Comparison of ENCODE assay signal across 13 cellular contexts in the genomic region with DNA sequence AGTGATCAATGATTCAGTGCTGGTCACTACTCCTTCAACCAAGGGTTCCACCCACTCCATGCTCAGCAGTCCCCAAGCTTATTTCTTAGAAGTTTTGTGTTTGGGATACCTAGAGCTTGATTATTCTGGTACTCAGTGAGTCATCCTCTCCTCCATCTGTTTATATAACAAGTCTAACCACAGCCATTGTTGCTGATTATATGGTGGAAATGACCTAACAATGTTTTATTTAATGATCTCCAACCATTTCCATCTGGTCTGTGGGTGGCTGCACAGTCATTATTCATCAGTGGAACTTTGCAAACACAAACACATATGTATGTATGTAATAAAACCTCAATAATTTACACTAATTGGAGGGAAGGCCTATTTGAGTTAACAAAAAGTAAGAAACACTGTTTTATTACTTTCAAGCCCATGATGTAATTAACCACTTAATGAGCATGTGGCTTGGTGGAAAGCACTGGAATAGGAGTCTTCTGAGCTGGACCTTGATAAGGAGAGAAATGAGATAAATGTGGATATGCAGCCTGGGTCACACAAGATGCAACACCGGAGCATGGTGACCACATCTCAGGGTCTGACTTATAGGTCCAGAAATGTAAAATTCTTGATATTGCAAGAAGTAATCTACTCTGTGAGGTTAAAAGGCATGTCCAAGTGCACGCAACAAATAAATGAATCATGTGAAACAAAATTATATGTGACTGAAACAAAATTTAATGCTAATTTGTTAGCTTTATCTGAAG.
A peak's percentile ranks its signal among the peaks of the same experiment; 100 is the strongest.
DNase-seq lines count a peak whose midpoint lies in the region; ATAC-seq and TF ChIP-seq lines count a peak whose summit lies in the region.
"Had no signal": no experiment of that assay in that cellular context is flagged by ENCODE, and none has a peak within 500 bp of the region (broad histone marks: within the 10 kb centered on the region; RNA-seq: fewer than 3 reads in every experiment).

No MANE protein-coding gene starts in this region.

- H3K27me3 ChIP-seq in ACC112 (ENCODE audit: insufficient read depth, low read length) = no peaks in the 10 kb centered on the region
- peaks cover 5% of the 10 kb centered on the region; the same call in 1 of the 2 replicates for H3K27me3 ChIP-seq in GM23248 (replicated peaks; ENCODE audit: insufficient read depth)
- no peaks in the 10 kb centered on the region for H3K27me3 ChIP-seq in gastroesophageal sphincter
- no peaks in the 10 kb centered on the region for H3K27me3 ChIP-seq in CD8-positive, alpha-beta T cell (ENCODE audit: insufficient read depth, low read length)

- H3K4me1 ChIP-seq in ACC112 (ENCODE audit: control insufficient read depth, insufficient read depth, low read length, unreplicated experiment) (peaks cover 23% of the 10 kb centered on the region), GM23248 (ENCODE audit: insufficient read depth) (peaks cover 41% of the 10 kb centered on the region), gastroesophageal sphincter (peaks cover 6 to 31% (median 11%) of the 10 kb centered on the region in 3 donors)
- no peaks in the 10 kb centered on the region for H3K4me1 ChIP-seq in CD8-positive, alpha-beta T cell (ENCODE audit: insufficient read depth, low read length)

- no peaks in the 10 kb centered on the region for H3K79me2 ChIP-seq in ACC112 (ENCODE audit: control insufficient read depth, insufficient read depth, low read length, unreplicated experiment)
- H3K79me2 ChIP-seq in GM23248 (ENCODE audit: insufficient read depth) = no peaks in the 10 kb centered on the region

- peak overlapping the region; percentile 51 for H3K4me2 ChIP-seq in GM23248 (ENCODE audit: unreplicated experiment)

- ATAC-seq in gastroesophageal sphincter = no peak
- no peak for ATAC-seq in CD8-positive, alpha-beta T cell
- ATAC-seq: natural killer cell treated with Interleukin-12 subunit alpha and Interleukin-12 subunit beta and Interleukin-15 and Interleukin-18, amount 100 ng/mL, for 72 hours had no signal

- H2AFZ ChIP-seq in ACC112 (ENCODE audit: low read length, unreplicated experiment) (no peak overlapping the region), GM23248 (no peak overlapping the region)

- in situ Hi-C loops in GM23248 (cut with MboI) = loop anchor here (25.0 kb wide), 1 partner anchor 794 kb away; no protein-coding TSS in a partner anchor

- H3K27ac Mint-ChIP-seq in CD14-positive monocyte = no peak overlapping the region
- no peak overlapping the region for H3K27ac Mint-ChIP-seq in CD8-positive, alpha-beta T cell
- H3K27ac Mint-ChIP-seq: natural killer cell treated with Interleukin-12 subunit alpha and Interleukin-12 subunit beta and Interleukin-15 and Interleukin-18, amount 100 ng/mL, for 72 hours; stimulated activated naive CD8-positive, alpha-beta T cell treated with anti-CD3 and anti-CD28 coated beads, Interleukin-15, Interleukin-2, amounts not matched to agents 100 ng/mL and 50 ng/mL, for 24 hours had no signal

- H3K27ac ChIP-seq in ACC112 (ENCODE audit: low read depth, low read length) = peak overlapping the region; percentile 50
- H3K27ac ChIP-seq in GM23248 = peak overlapping the region; percentile 24; the same call in 1 of the 2 replicates
- H3K27ac ChIP-seq in RWPE1 = no peak overlapping the region
- H3K27ac ChIP-seq in gastroesophageal sphincter = no peak overlapping the region
- H3K27ac ChIP-seq in CD8-positive, alpha-beta T cell (ENCODE audit: low read depth, low read length) = no peak overlapping the region
- H3K27ac ChIP-seq: C4-2B had no signal

- CTCF ChIA-PET in RWPE1 (lab: Yijun Ruan, JAX) = interaction anchor here (0.9 to 1.4 kb wide), 3 partner anchors 10 to 211 kb away, joined by 3 to 4 read pairs (median 4); no protein-coding TSS in a partner anchor
- CTCF ChIA-PET in CD8-positive, alpha-beta T cell (lab: Charles Lee) = no interaction called here

- TF ChIP-seq EP300 in gastroesophageal sphincter (IDR thresholded peaks at IDR 0.05) = no peak

- H3K4me3 ChIP-seq in ACC112 (ENCODE audit: low read depth, low read length) = no peak overlapping the region; the same call in 1 of the 2 replicates
- H3K4me3 ChIP-seq in GM23248 = no peak overlapping the region
- H3K4me3 ChIP-seq in fibroblast of the aortic adventitia (ENCODE audit: low read depth, low read length) = no peak overlapping the region
- no peak overlapping the region for H3K4me3 ChIP-seq in gastroesophageal sphincter
- H3K4me3 ChIP-seq in CD8-positive, alpha-beta T cell (ENCODE audit: low read depth, low read length) = no peak overlapping the region

- peaks cover 8% of the 10 kb centered on the region for H3K4me1 Mint-ChIP-seq in CD14-positive monocyte
- H3K4me1 Mint-ChIP-seq in CD8-positive, alpha-beta T cell (ENCODE audit: low read depth) = no peaks in the 10 kb centered on the region

- no peak for TF ChIP-seq POLR2A in gastroesophageal sphincter (IDR thresholded peaks at IDR 0.05)

- no peaks in the 10 kb centered on the region for H3K36me3 Mint-ChIP-seq in CD14-positive monocyte
- no peaks in the 10 kb centered on the region for H3K36me3 Mint-ChIP-seq in CD8-positive, alpha-beta T cell
- H3K36me3 Mint-ChIP-seq: natural killer cell treated with Interleukin-12 subunit alpha and Interleukin-12 subunit beta and Interleukin-15 and Interleukin-18, amount 100 ng/mL, for 72 hours had no signal

- no peak overlapping the region for H3K9ac ChIP-seq in GM23248

- H3K4me3 Mint-ChIP-seq in CD14-positive monocyte = no peak overlapping the region
- no peak overlapping the region for H3K4me3 Mint-ChIP-seq in CD8-positive, alpha-beta T cell
- H3K4me3 Mint-ChIP-seq: natural killer cell treated with Interleukin-12 subunit alpha and Interleukin-12 subunit beta and Interleukin-15 and Interleukin-18, amount 100 ng/mL, for 72 hours; stimulated activated naive CD8-positive, alpha-beta T cell treated with anti-CD3 and anti-CD28 coated beads, Interleukin-15, Interleukin-2, amounts not matched to agents 100 ng/mL and 50 ng/mL, for 24 hours had no signal

- peaks cover 0 to 4% (median 0%) of the 10 kb centered on the region in 3 donors for H3K27me3 Mint-ChIP-seq in CD14-positive monocyte (ENCODE audit: low read depth in 3 of 3)
- H3K27me3 Mint-ChIP-seq in CD8-positive, alpha-beta T cell (ENCODE audit: low read depth) = no peaks in the 10 kb centered on the region
- H3K27me3 Mint-ChIP-seq: natural killer cell treated with Interleukin-12 subunit alpha and Interleukin-12 subunit beta and Interleukin-15 and Interleukin-18, amount 100 ng/mL, for 72 hours had no signal

- H3K9me3 Mint-ChIP-seq in CD14-positive monocyte = no peaks in the 10 kb centered on the region
- H3K9me3 Mint-ChIP-seq in CD8-positive, alpha-beta T cell = no peaks in the 10 kb centered on the region

- H3K36me3 ChIP-seq in ACC112 (ENCODE audit: insufficient read depth, low read length) = no peaks in the 10 kb centered on the region
- no peaks in the 10 kb centered on the region for H3K36me3 ChIP-seq in GM23248 (ENCODE audit: low read depth)
- no peaks in the 10 kb centered on the region for H3K36me3 ChIP-seq in gastroesophageal sphincter
- no peaks in the 10 kb centered on the region for H3K36me3 ChIP-seq in CD8-positive, alpha-beta T cell (ENCODE audit: insufficient read depth, low read length)

- H4K20me1 ChIP-seq in GM23248 (ENCODE audit: insufficient read depth) = no peaks in the 10 kb centered on the region

- intact Hi-C loops in CD14-positive monocyte (cut with micrococcal nuclease) = no loop called here
- intact Hi-C loops in CD8-positive, alpha-beta T cell (cut with DNase I, micrococcal nuclease) = no loop called here

- POLR2A ChIA-PET in RWPE1 (lab: Yijun Ruan, JAX; ENCODE audit: low non-redundant PET) = no interaction called here
- POLR2A ChIA-PET in CD8-positive, alpha-beta T cell (lab: Charles Lee) = no interaction called here

- WGBS in GM23248 (ENCODE audit: low coverage in 1 of 2, low lambda C conversion rate in 2 of 2, missing lambda C conversion rate in 2 of 2), 2 experiments = 57 to 58% methylated on average over 2 of the region's 2 CpGs
- WGBS in gastroesophageal sphincter (ENCODE audit: low coverage in 1 of 2), 2 donors = 95 to 100% methylated on average over 1 to 2 of the region's 2 CpGs

- peaks cover 48% of the 10 kb centered on the region for H3F3A ChIP-seq in GM23248 (ENCODE audit: insufficient read depth)

- TF ChIP-seq CTCF in RWPE1 (conservative IDR thresholded peaks at IDR 0.05; ENCODE audit: low read depth) (no peak), fibroblast of the aortic adventitia (IDR thresholded peaks at IDR 0.05; ENCODE audit: insufficient read depth, low read length) (no peak), gastroesophageal sphincter (IDR thresholded peaks at IDR 0.05) (no peak), CD14-positive monocyte (IDR thresholded peaks at IDR 0.05) (no peak)
- TF ChIP-seq CTCF in CD8-positive, alpha-beta T cell (IDR thresholded peaks at IDR 0.05) = no peak

- no peaks in the 10 kb centered on the region for H3K9me2 ChIP-seq in GM23248 (ENCODE audit: insufficient read depth)

- H3K9me3 ChIP-seq in GM23248 (ENCODE audit: low read depth) (no peaks in the 10 kb centered on the region), gastroesophageal sphincter (no peaks in the 10 kb centered on the region)
- H3K9me3 ChIP-seq in CD8-positive, alpha-beta T cell (ENCODE audit: low read length) = no peaks in the 10 kb centered on the region

- DNase-seq in GM23248 (peak; percentile 92), RWPE1 (ENCODE audit: low spot score) (peak; percentile 44), fibroblast of the aortic adventitia (ENCODE audit: low read depth) (peak; percentile 92), CD14-positive monocyte (ENCODE audit: low spot score) (no peak)
- DNase-seq in CD8-positive, alpha-beta T cell = no peak
- no peak for DNase-seq in central memory CD4-positive, alpha-beta T cell
- DNase-seq: activated T-cell treated with anti-CD3 and anti-CD28 coated beads, Interleukin-2, amount 50 U/mL, for 48 hours; Kasumi-1 had no signal

Comparison
In these comparisons a context has a peak if more than half of its experiments do, and no peak if none do; other contexts are left out.
1. H3K27ac ChIP-seq: peak in ACC112 (single experiment) and GM23248 (single experiment); none in RWPE1 (single experiment), gastroesophageal sphincter (0 of 4) and CD8-positive, alpha-beta T cell (single experiment).
2. DNase-seq: peak in GM23248 (single experiment), RWPE1 (single experiment) and fibroblast of the aortic adventitia (single experiment); none in CD14-positive monocyte (single experiment), CD8-positive, alpha-beta T cell (0 of 7) and central memory CD4-positive, alpha-beta T cell (single experiment).